Comparison of ENCODE assay signal across 3 cellular contexts in the genomic region with DNA sequence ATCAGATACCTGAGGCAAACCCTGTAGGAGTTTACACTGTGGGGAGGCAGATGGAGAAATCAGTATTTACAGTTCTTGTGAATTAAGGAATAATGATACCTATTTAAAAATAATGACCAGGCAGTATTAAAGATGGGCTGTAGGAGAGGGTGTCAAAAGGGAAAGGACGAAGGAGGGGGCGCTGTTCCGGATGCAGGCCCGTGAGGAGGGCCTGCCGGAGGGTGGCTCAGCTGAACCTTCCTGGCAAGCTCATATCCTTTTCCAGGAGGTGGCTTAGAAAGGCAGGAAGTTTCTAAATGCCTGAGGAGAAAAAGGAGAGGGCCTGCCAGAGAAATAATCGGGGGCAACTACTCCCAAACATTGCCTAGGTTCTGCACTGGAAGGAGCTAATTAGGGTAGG.
TF ChIP-seq lines count a peak whose summit lies in the region.

No MANE protein-coding gene starts in this region.

TF ChIP-seq in SK-N-SH, 30 proteins besides CTCF, POLR2A, EP300 and RAD21:
- TF ChIP-seq POLR2AphosphoS5 (IDR thresholded peaks at IDR 0.05; ENCODE audit: low read depth, low read length), result 0 out of 2 replicates have a peak, but pooled peaks have one; percentile 9
- TF ChIP-seq FOSL2 (IDR thresholded peaks at IDR 0.05; ENCODE audit: borderline replicate concordance, low read depth), result no peak

TF ChIP-seq in SK-N-SH treated with all-trans-retinoic acid at 6 μM for 48 hours, 23 proteins besides CTCF, POLR2A, EP300 and RAD21:
- TF ChIP-seq BACH2 (CRISPR knock-in tag; IDR thresholded peaks at IDR 0.05; ENCODE audit: borderline replicate concordance) (no peak), PPARA (CRISPR knock-in tag; IDR thresholded peaks at IDR 0.05; ENCODE audit: borderline replicate concordance) (no peak), ZNF70 (CRISPR knock-in tag; IDR thresholded peaks at IDR 0.05) (no peak), ZC3H10 (CRISPR knock-in tag; IDR thresholded peaks at IDR 0.05) (no peak), ISL1 (CRISPR knock-in tag; IDR thresholded peaks at IDR 0.05) (no peak), SNAI2 (CRISPR knock-in tag; IDR thresholded peaks at IDR 0.05) (no peak), ZFP3 (CRISPR knock-in tag; IDR thresholded peaks at IDR 0.05) (no peak), OSR1 (CRISPR knock-in tag; IDR thresholded peaks at IDR 0.05) (no peak)
- TF ChIP-seq, protein P1, sequence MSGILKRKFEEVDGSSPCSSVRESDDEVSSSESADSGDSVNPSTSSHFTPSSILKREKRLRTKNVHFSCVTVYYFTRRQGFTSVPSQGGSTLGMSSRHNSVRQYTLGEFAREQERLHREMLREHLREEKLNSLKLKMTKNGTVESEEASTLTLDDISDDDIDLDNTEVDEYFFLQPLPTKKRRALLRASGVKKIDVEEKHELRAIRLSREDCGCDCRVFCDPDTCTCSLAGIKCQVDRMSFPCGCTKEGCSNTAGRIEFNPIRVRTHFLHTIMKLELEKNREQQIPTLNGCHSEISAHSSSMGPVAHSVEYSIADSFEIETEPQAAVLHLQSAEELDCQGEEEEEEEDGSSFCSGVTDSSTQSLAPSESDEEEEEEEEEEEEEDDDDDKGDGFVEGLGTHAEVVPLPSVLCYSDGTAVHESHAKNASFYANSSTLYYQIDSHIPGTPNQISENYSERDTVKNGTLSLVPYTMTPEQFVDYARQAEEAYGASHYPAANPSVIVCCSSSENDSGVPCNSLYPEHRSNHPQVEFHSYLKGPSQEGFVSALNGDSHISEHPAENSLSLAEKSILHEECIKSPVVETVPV (CRISPR knock-in tag; IDR thresholded peaks at IDR 0.05), result no peak
- TF ChIP-seq, protein P2, sequence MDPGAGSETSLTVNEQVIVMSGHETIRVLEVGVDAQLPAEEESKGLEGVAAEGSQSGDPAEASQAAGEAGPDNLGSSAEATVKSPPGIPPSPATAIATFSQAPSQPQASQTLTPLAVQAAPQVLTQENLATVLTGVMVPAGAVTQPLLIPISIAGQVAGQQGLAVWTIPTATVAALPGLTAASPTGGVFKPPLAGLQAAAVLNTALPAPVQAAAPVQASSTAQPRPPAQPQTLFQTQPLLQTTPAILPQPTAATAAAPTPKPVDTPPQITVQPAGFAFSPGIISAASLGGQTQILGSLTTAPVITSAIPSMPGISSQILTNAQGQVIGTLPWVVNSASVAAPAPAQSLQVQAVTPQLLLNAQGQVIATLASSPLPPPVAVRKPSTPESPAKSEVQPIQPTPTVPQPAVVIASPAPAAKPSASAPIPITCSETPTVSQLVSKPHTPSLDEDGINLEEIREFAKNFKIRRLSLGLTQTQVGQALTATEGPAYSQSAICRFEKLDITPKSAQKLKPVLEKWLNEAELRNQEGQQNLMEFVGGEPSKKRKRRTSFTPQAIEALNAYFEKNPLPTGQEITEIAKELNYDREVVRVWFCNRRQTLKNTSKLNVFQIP (CRISPR knock-in tag; IDR thresholded peaks at IDR 0.05; ENCODE audit: borderline replicate concordance, low read depth), result no peak

TF ChIP-seq in HepG2, 621 proteins besides CTCF, POLR2A, EP300 and RAD21:
- no peak for TF ChIP-seq SOX13 (IDR thresholded peaks at IDR 0.05)
- TF ChIP-seq SOX13 (CRISPR knock-in tag; conservative IDR thresholded peaks at IDR 0.05 in 1 of 2, IDR thresholded peaks at IDR 0.05 in 1 of 2), result no peak
- 0 out of 2 replicates have a peak, but pooled peaks have one; percentile 25 for TF ChIP-seq POLR2G (IDR thresholded peaks at IDR 0.05; ENCODE audit: low read depth, low read length)
